Comparison of ENCODE assay signal across 18 cellular contexts in genomic region chr5:123215929-123216702, GRCh38.
DNase-seq lines count a peak whose midpoint lies in the region; ATAC-seq and TF ChIP-seq lines count a peak whose summit lies in the region.
"Had no signal": no experiment of that assay in that cellular context is flagged by ENCODE, and none has a peak within 500 bp of the region (broad histone marks: within the 10 kb centered on the region; RNA-seq: fewer than 3 reads in every experiment).

No MANE protein-coding gene starts in this region.

- POLR2A ChIA-PET in SK-N-SH (lab: Yijun Ruan, JAX) = no interaction called here
- POLR2A ChIA-PET in activated CD4-positive, alpha-beta memory T cell treated with anti-CD3 and anti-CD28 coated beads for 36 hours (lab: Charles Lee) = no interaction called here

- H3K27ac ChIP-seq in SK-N-SH (ENCODE audit: low read depth in 2 of 2, low read length in 1 of 2) (no peak overlapping the region), RWPE2 (ENCODE audit: poor library complexity, severe bottlenecking) (no peak overlapping the region), testis (no peak overlapping the region), ovary (no peak overlapping the region)
- H3K27ac ChIP-seq: adrenal gland, neutrophil, SJCRH30, spleen had no signal

- H3K4me3 ChIP-seq in SK-N-SH (ENCODE audit: low read depth in 2 of 2, low read length in 1 of 2) = no peak overlapping the region
- no peak overlapping the region for H3K4me3 ChIP-seq in RWPE2 (ENCODE audit: severe bottlenecking)
- no peak overlapping the region for H3K4me3 ChIP-seq in testis
- H3K4me3 ChIP-seq in ovary = no peak overlapping the region
- H3K4me3 ChIP-seq: adrenal gland, MG63, SJCRH30, spleen had no signal

- H3K4me2 ChIP-seq in SK-N-SH = no peak overlapping the region

- intact Hi-C loops in testis (cut with DNase I; ENCODE audit: low total_unique reads) = no loop called here
- intact Hi-C loops in activated CD4-positive, alpha-beta memory T cell treated with anti-CD3 and anti-CD28 coated beads for 36 hours (cut with micrococcal nuclease) = no loop called here
- intact Hi-C loops in ovary (cut with DNase I) = no loop called here

- H3K4me1 Mint-ChIP-seq in activated CD4-positive, alpha-beta memory T cell treated with anti-CD3 and anti-CD28 coated beads for 36 hours (ENCODE audit: low read depth) = no peaks in the 10 kb centered on the region
- H3K4me1 Mint-ChIP-seq: CD14-positive monocyte had no signal

- H3K79me2 ChIP-seq in SK-N-SH (ENCODE audit: insufficient read depth) = no peaks in the 10 kb centered on the region

- no peak overlapping the region for H3K27ac Mint-ChIP-seq in activated CD4-positive, alpha-beta memory T cell treated with anti-CD3 and anti-CD28 coated beads for 36 hours
- H3K27ac Mint-ChIP-seq: CD14-positive monocyte had no signal

- CTCF ChIA-PET in SK-N-SH (lab: Yijun Ruan, JAX) = interaction anchor here (1.1 to 2.7 kb wide), 3 partner anchors 10 to 716 kb away, joined by 3 to 8 read pairs (median 3); no protein-coding TSS in a partner anchor
- CTCF ChIA-PET in activated CD4-positive, alpha-beta memory T cell treated with anti-CD3 and anti-CD28 coated beads for 36 hours (lab: Charles Lee) = interaction anchor here (0.8 kb wide), 1 partner anchor 395 kb away, joined by 3 read pairs; no protein-coding TSS in a partner anchor

- TF ChIP-seq EP300 in SK-N-SH (IDR thresholded peaks at IDR 0.05; ENCODE audit: borderline replicate concordance in 1 of 2, low read depth in 1 of 2, low read length in 1 of 2) (no peak), ovary (IDR thresholded peaks at IDR 0.05) (no peak)

- H3K9me2 ChIP-seq in SK-N-SH = no peaks in the 10 kb centered on the region

- H3K36me3 ChIP-seq in SK-N-SH (replicated peaks in 1 of 2; ENCODE audit: control insufficient read depth in 1 of 2, insufficient read depth in 2 of 2, low read length in 1 of 2) (no peaks in the 10 kb centered on the region), RWPE2 (ENCODE audit: low read depth) (no peaks in the 10 kb centered on the region), testis (ENCODE audit: low read depth, missing control alignments) (no peaks in the 10 kb centered on the region), ovary (no peaks in the 10 kb centered on the region)
- H3K36me3 ChIP-seq: adrenal gland, MG63, neutrophil, SJCRH30, spleen had no signal

- peak; percentile 40 for TF ChIP-seq RAD21 in SK-N-SH (IDR thresholded peaks at IDR 0.05; ENCODE audit: low read length)

- no peak for TF ChIP-seq POLR2A in testis (IDR thresholded peaks at IDR 0.05)
- TF ChIP-seq POLR2A in ovary (IDR thresholded peaks at IDR 0.05) = no peak

- H3K27me3 ChIP-seq in SK-N-SH (ENCODE audit: insufficient read depth) (no peaks in the 10 kb centered on the region), RWPE2 (ENCODE audit: insufficient read depth, poor library complexity, severe bottlenecking) (no peaks in the 10 kb centered on the region), testis (no peaks in the 10 kb centered on the region), ovary (no peaks in the 10 kb centered on the region)
- H3K27me3 ChIP-seq: adrenal gland, MG63, neutrophil, SJCRH30, spleen had no signal

- H3K9me3 ChIP-seq in SK-N-SH = no peaks in the 10 kb centered on the region
- no peaks in the 10 kb centered on the region for H3K9me3 ChIP-seq in RWPE2 (ENCODE audit: severe bottlenecking)
- no peaks in the 10 kb centered on the region for H3K9me3 ChIP-seq in testis
- H3K9me3 ChIP-seq in ovary = no peaks in the 10 kb centered on the region
- H3K9me3 ChIP-seq: adrenal gland, MG63, neutrophil, SJCRH30, spleen had no signal

- no peak overlapping the region for H3K4me3 Mint-ChIP-seq in activated CD4-positive, alpha-beta memory T cell treated with anti-CD3 and anti-CD28 coated beads for 36 hours
- H3K4me3 Mint-ChIP-seq: CD14-positive monocyte had no signal

- TF ChIP-seq CTCF in SK-N-SH (IDR thresholded peaks at IDR 0.05) (no peak), RWPE2 (IDR thresholded peaks at IDR 0.05; ENCODE audit: poor library complexity, severe bottlenecking) (peak; percentile 14), testis (IDR thresholded peaks at IDR 0.05) (no peak), ovary (IDR thresholded peaks at IDR 0.05) (no peak)

- no peak overlapping the region for H2AFZ ChIP-seq in SK-N-SH (ENCODE audit: low read depth)

- DNase-seq in SK-N-SH (no peak), RWPE2 (ENCODE audit: low spot score) (no peak), iPS DF 19.7 (ENCODE audit: low read depth, low spot score) (peak; percentile 12), testis (no peak), DMS153 (lab: John Stamatoyannopoulos, UW) (no peak), ovary (no peak)
- DNase-seq in activated CD4-positive, alpha-beta memory T cell treated with anti-CD3 and anti-CD28 coated beads for 36 hours = no peak
- DNase-seq: activated effector memory CD4-positive, alpha-beta T cell treated with Interleukin-2 at 50 U/mL for 16 hours; adrenal gland; cortex of kidney; DMS 273 treated with DMSO at 0.1 percent for 48 hours; MG63; SJCRH30; spleen; T-helper 2 cell had no signal

- H4K20me1 ChIP-seq in SK-N-SH (ENCODE audit: insufficient read depth) = no peaks in the 10 kb centered on the region

- WGBS in SK-N-SH (ENCODE audit: low lambda C conversion rate) = 51% methylated on average over 3 of the region's 3 CpGs
- WGBS in testis, 2 donors = 31 to 43% methylated on average over 3 of the region's 3 CpGs
- WGBS in ovary, 3 donors = 32 to 59% (median 49%) methylated on average over 3 of the region's 3 CpGs

- no peaks in the 10 kb centered on the region for H3K9me3 Mint-ChIP-seq in activated CD4-positive, alpha-beta memory T cell treated with anti-CD3 and anti-CD28 coated beads for 36 hours

- no peaks in the 10 kb centered on the region for H3K27me3 Mint-ChIP-seq in activated CD4-positive, alpha-beta memory T cell treated with anti-CD3 and anti-CD28 coated beads for 36 hours

- no peaks in the 10 kb centered on the region for H3K36me3 Mint-ChIP-seq in activated CD4-positive, alpha-beta memory T cell treated with anti-CD3 and anti-CD28 coated beads for 36 hours
- H3K36me3 Mint-ChIP-seq: CD14-positive monocyte had no signal

- no peaks in the 10 kb centered on the region for H3F3A ChIP-seq in SK-N-SH (replicated peaks; ENCODE audit: insufficient read depth)

- H3K4me1 ChIP-seq in SK-N-SH (ENCODE audit: control insufficient read depth in 1 of 2, insufficient read depth in 2 of 2, low read depth in 1 of 2, low read length in 1 of 2) (peaks cover 0 to 7% of the 10 kb centered on the region in 2 experiments; a peak in 2 of 4 replicates), RWPE2 (ENCODE audit: insufficient read depth, poor library complexity, severe bottlenecking) (no peaks in the 10 kb centered on the region), testis (no peaks in the 10 kb centered on the region), ovary (ENCODE audit: insufficient read depth) (peaks cover 2% of the 10 kb centered on the region)
- H3K4me1 ChIP-seq: adrenal gland, SJCRH30, spleen had no signal

- no peak for ATAC-seq in SK-N-SH treated with all-trans-retinoic acid at 6 μM for 48 hours
- no peak for ATAC-seq in RWPE2 (ENCODE audit: low read depth)

- no peak overlapping the region for H3K9ac ChIP-seq in SK-N-SH

TF ChIP-seq in SK-N-SH, 30 proteins besides CTCF, POLR2A, EP300 and RAD21 (continues in another document):
- TF ChIP-seq MEF2A (IDR thresholded peaks at IDR 0.05; ENCODE audit: borderline replicate concordance, low read depth) (no peak), SMC3 (IDR thresholded peaks at IDR 0.05; ENCODE audit: low read depth, low read length) (no peak), FOSL2 (IDR thresholded peaks at IDR 0.05; ENCODE audit: borderline replicate concordance, low read depth) (no peak)
- TF ChIP-seq, protein P1, sequence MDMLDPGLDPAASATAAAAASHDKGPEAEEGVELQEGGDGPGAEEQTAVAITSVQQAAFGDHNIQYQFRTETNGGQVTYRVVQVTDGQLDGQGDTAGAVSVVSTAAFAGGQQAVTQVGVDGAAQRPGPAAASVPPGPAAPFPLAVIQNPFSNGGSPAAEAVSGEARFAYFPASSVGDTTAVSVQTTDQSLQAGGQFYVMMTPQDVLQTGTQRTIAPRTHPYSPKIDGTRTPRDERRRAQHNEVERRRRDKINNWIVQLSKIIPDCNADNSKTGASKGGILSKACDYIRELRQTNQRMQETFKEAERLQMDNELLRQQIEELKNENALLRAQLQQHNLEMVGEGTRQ (IDR thresholded peaks at IDR 0.05; ENCODE audit: borderline replicate concordance, low read depth, low read length) = no peak
- TF ChIP-seq, protein P2, sequence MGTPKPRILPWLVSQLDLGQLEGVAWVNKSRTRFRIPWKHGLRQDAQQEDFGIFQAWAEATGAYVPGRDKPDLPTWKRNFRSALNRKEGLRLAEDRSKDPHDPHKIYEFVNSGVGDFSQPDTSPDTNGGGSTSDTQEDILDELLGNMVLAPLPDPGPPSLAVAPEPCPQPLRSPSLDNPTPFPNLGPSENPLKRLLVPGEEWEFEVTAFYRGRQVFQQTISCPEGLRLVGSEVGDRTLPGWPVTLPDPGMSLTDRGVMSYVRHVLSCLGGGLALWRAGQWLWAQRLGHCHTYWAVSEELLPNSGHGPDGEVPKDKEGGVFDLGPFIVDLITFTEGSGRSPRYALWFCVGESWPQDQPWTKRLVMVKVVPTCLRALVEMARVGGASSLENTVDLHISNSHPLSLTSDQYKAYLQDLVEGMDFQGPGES (IDR thresholded peaks at IDR 0.05; ENCODE audit: low read depth, low read length) = no peak

TF ChIP-seq in SK-N-SH treated with all-trans-retinoic acid at 6 μM for 48 hours, 23 proteins besides CTCF, POLR2A, EP300 and RAD21:
- no peak for TF ChIP-seq OSR1 (CRISPR knock-in tag; IDR thresholded peaks at IDR 0.05)
